ENCODE assay signal across 20 cellular contexts in genomic region chr1:22676916-22677601, GRCh38. TPM values are rescaled to one million over a fixed set of nuclear protein-coding genes. Genes with fewer than 3 reads are reported as not detected.
DNase-seq lines count a peak whose midpoint lies in the region; ATAC-seq and TF ChIP-seq lines count a peak whose summit lies in the region.
"Had no signal": no experiment of that assay in that cellular context is flagged by ENCODE, and none has a peak within 500 bp of the region (broad histone marks: within the 10 kb centered on the region; RNA-seq: fewer than 3 reads in every experiment).

No MANE protein-coding gene starts in this region.

- H3K27ac Mint-ChIP-seq in neural crest cell (ENCODE audit: unreplicated experiment) = no peak overlapping the region
- H3K27ac Mint-ChIP-seq: CD4-positive, alpha-beta memory T cell had no signal

- H3K36me3 Mint-ChIP-seq in neural crest cell (ENCODE audit: low read depth) = no peaks in the 10 kb centered on the region
- H3K36me3 Mint-ChIP-seq: CD4-positive, alpha-beta memory T cell had no signal

- intact Hi-C loops in prostate gland (cut with DNase I) = no loop called here

- no peak overlapping the region for H3K27ac ChIP-seq in duodenal mucosa (ENCODE audit: low read depth, low read length)
- no peak overlapping the region for H3K27ac ChIP-seq in prostate gland
- H3K27ac ChIP-seq: 22Rv1, SJCRH30 had no signal

- H3K4me1 Mint-ChIP-seq in neural crest cell = peaks cover 26% of the 10 kb centered on the region
- H3K4me1 Mint-ChIP-seq: CD4-positive, alpha-beta memory T cell had no signal

- TF ChIP-seq POLR2A in prostate gland (IDR thresholded peaks at IDR 0.05) = no peak

- no peak for ATAC-seq in GM18858 (IDR thresholded peaks at IDR 0.05; ENCODE audit: unreplicated experiment)
- ATAC-seq: GM12878, PC-3 had no signal

- H3K4me1 ChIP-seq in duodenal mucosa (ENCODE audit: control insufficient read depth in 1 of 2, insufficient read depth in 2 of 2, low read length in 2 of 2) (peaks cover 27 to 50% of the 10 kb centered on the region in 2 donors), prostate gland (replicated peaks) (no peaks in the 10 kb centered on the region)

- no peaks in the 10 kb centered on the region for H3K9me3 Mint-ChIP-seq in neural crest cell
- H3K9me3 Mint-ChIP-seq: CD4-positive, alpha-beta memory T cell had no signal

- 79% methylated on average over 38 of the region's 38 CpGs for WGBS in prostate gland

- H3K36me3 ChIP-seq in duodenal mucosa (ENCODE audit: control insufficient read depth in 1 of 2, insufficient read depth in 2 of 2, low read length in 2 of 2) = no peaks in the 10 kb centered on the region
- H3K36me3 ChIP-seq in prostate gland = no peaks in the 10 kb centered on the region
- H3K36me3 ChIP-seq: SJCRH30 had no signal

- TF ChIP-seq CTCF in neural crest cell (conservative IDR thresholded peaks at IDR 0.05) = no peak
- TF ChIP-seq CTCF in prostate gland (IDR thresholded peaks at IDR 0.05) = no peak

- H3K4me3 ChIP-seq in duodenal mucosa (ENCODE audit: low read depth in 1 of 2, low read length in 2 of 2) = peak overlapping the region in 1 of 2 donors; percentile 6
- H3K4me3 ChIP-seq in prostate gland = no peak overlapping the region
- H3K4me3 ChIP-seq: GM12878, SJCRH30 had no signal

- peak overlapping the region; percentile 10 to 30 for H3K9ac ChIP-seq in duodenal mucosa (ENCODE audit: low read depth in 1 of 2, low read length in 2 of 2)

- H3K27me3 ChIP-seq in duodenal mucosa (ENCODE audit: control insufficient read depth in 1 of 2, insufficient read depth in 2 of 2, low read length in 2 of 2) (no peaks in the 10 kb centered on the region), prostate gland (replicated peaks; ENCODE audit: insufficient read depth) (no peaks in the 10 kb centered on the region)

- peak; percentile 51 for DNase-seq in DMS 273 (lab: John Stamatoyannopoulos, UW; ENCODE audit: unreplicated experiment)
- DNase-seq in DMS 273 treated with DMSO at 0.1 percent for 48 hours (lab: John Stamatoyannopoulos, UW) = no peak
- peak; percentile 18 for DNase-seq in neural crest cell (ENCODE audit: low read depth, low spot score)
- no peak for DNase-seq in prostate gland (ENCODE audit: low spot score)
- DNase-seq in NCI-H510A treated with DMSO at 0.1 percent for 48 hours (lab: John Stamatoyannopoulos, UW) = no peak
- DNase-seq in germinal center (ENCODE audit: low spot score) = no peak
- DNase-seq: Calu3; CD4-positive, alpha-beta memory T cell; DND-41; NCI-H1092 treated with DMSO at 0.1 percent for 48 hours; NCI-H187 treated with DMSO at 0.1 percent for 48 hours; NCI-H446; NCI-H748 treated with DMSO at 0.1 percent for 48 hours; PC-3; SJCRH30 had no signal

- no peaks in the 10 kb centered on the region for H3K9me3 ChIP-seq in duodenal mucosa (ENCODE audit: control insufficient read depth in 1 of 2, low read length in 2 of 2)
- H3K9me3 ChIP-seq in prostate gland = no peaks in the 10 kb centered on the region
- H3K9me3 ChIP-seq: SJCRH30 had no signal

- no peaks in the 10 kb centered on the region for H3K27me3 Mint-ChIP-seq in neural crest cell (ENCODE audit: low read depth)

- H3K4me3 Mint-ChIP-seq in neural crest cell = no peak overlapping the region
- H3K4me3 Mint-ChIP-seq: CD4-positive, alpha-beta memory T cell had no signal

RNA-seq across cellular contexts. Expression of gene C1QB, which starts 24.0 kb away (rescaled TPM):
- not detected in 2 replicates for total RNA-seq in neural crest cell
- 100 to 1,000 TPM; 106 to 151 TPM for total RNA-seq in prostate gland
- total RNA-seq: Calu3, MCF 10A, PC-3, SJCRH30 had no signal

RNA-seq across cellular contexts. Expression of gene EPHB2, which starts 33.6 kb away (rescaled TPM):
- total RNA-seq in neural crest cell (57.2 and 60.3 TPM in 2 replicates), prostate gland (1 to 10 TPM; 6.4 to 7.4 TPM)

RNA-seq across cellular contexts. Expression of gene C1QC, which starts 33.6 kb away (rescaled TPM):
- total RNA-seq in neural crest cell (not detected in 2 replicates), prostate gland (10 to 100 TPM; 54.8 to 76.9 TPM)
- total RNA-seq: Calu3, MCF 10A, PC-3, SJCRH30 had no signal

RNA-seq across cellular contexts. Expression of gene C1QA, which starts 40.6 kb away (rescaled TPM):
- total RNA-seq in neural crest cell = not detected in 2 replicates
- 10 to 100 TPM; 47.6 to 83.7 TPM for total RNA-seq in prostate gland
- total RNA-seq: Calu3, MCF 10A, PC-3 had no signal

Comparison
In these comparisons a context has a peak if more than half of its experiments do, and no peak if none do; other contexts are left out.
1. DNase-seq: peak in DMS 273 (single experiment) and neural crest cell (single experiment); none in DMS 273 treated with DMSO at 0.1 percent for 48 hours (single experiment), prostate gland (single experiment), NCI-H510A treated with DMSO at 0.1 percent for 48 hours (single experiment) and germinal center (single experiment).
2. RNA of gene C1QB, which starts 24.0 kb away (total RNA-seq): 106 to 151 TPM in prostate gland; not detected in neural crest cell; every median in the first group is over 100 times any median in the second.
3. RNA of gene C1QC, which starts 33.6 kb away (total RNA-seq): 54.8 to 76.9 TPM in prostate gland; not detected in neural crest cell; every median in the first group is over 10 times any median in the second.